Comparison of ENCODE assay signal across 27 cellular contexts in genomic region chr16:12786077-12786476, GRCh38.
"Had no signal": no experiment of that assay in that cellular context is flagged by ENCODE, and none has a peak within 500 bp of the region (broad histone marks: within the 10 kb centered on the region; RNA-seq: fewer than 3 reads in every experiment).

No MANE protein-coding gene starts in this region.

- H3K27me3 Mint-ChIP-seq: naive B cell; stimulated activated naive CD8-positive, alpha-beta T cell treated with anti-CD3 and anti-CD28 coated beads, Interleukin-15, Interleukin-2, amounts not matched to agents 100 ng/mL and 50 ng/mL, for 24 hours had no signal

- H3K9me3 ChIP-seq: ovary, prostate gland, uterus had no signal

- H3K27me3 ChIP-seq: left lung, neural progenitor cell, ovary, suprapubic skin, tibial artery, uterus had no signal

- H3K9ac ChIP-seq: neural progenitor cell had no signal

- H2AFZ ChIP-seq: neural progenitor cell had no signal

- H3K4me3 Mint-ChIP-seq: mesothelial cell of epicardium; naive B cell; natural killer cell; nephron progenitor cell; neural progenitor cell; stimulated activated effector memory CD8-positive, alpha-beta T cell treated with anti-CD3 and anti-CD28 coated beads, Interleukin-12 subunit alpha, Interleukin-12 subunit beta, amount 100 ng/mL, for 72 hours; stimulated activated naive CD8-positive, alpha-beta T cell treated with anti-CD3 and anti-CD28 coated beads, Interleukin-15, Interleukin-2, amounts not matched to agents 100 ng/mL and 50 ng/mL, for 24 hours had no signal

- H3K27ac ChIP-seq: left lung, lower lobe of right lung, neural progenitor cell, ovary, prostate gland, skin epidermis, suprapubic skin, thoracic aorta, tibial artery, uterus had no signal

- H3K27ac Mint-ChIP-seq: mesothelial cell of epicardium; naive B cell; natural killer cell; nephron progenitor cell; neural progenitor cell; stimulated activated effector memory CD8-positive, alpha-beta T cell treated with anti-CD3 and anti-CD28 coated beads, Interleukin-12 subunit alpha, Interleukin-12 subunit beta, amount 100 ng/mL, for 72 hours; stimulated activated naive CD8-positive, alpha-beta T cell treated with anti-CD3 and anti-CD28 coated beads, Interleukin-15, Interleukin-2, amounts not matched to agents 100 ng/mL and 50 ng/mL, for 24 hours had no signal

- H3K9me3 Mint-ChIP-seq: mesothelial cell of epicardium; natural killer cell; neural progenitor cell; stimulated activated effector memory CD8-positive, alpha-beta T cell treated with anti-CD3 and anti-CD28 coated beads, Interleukin-12 subunit alpha, Interleukin-12 subunit beta, amount 100 ng/mL, for 72 hours had no signal

- H3K4me1 Mint-ChIP-seq: mesothelial cell of epicardium, natural killer cell, neural progenitor cell had no signal

- H3K36me3 Mint-ChIP-seq: mesothelial cell of epicardium, natural killer cell had no signal

- H3K4me3 ChIP-seq: left lung, lower lobe of right lung, neural progenitor cell, ovary, prostate gland, skin epidermis, suprapubic skin, thoracic aorta, tibial artery, uterus had no signal

- H3K4me1 ChIP-seq: left lung, lower lobe of right lung, neural progenitor cell, prostate gland, suprapubic skin, tibial artery, uterus had no signal

- ATAC-seq: left cardiac atrium; left lung; lower lobe of right lung; natural killer cell; right cardiac atrium; sciatic nerve; stimulated activated effector memory CD8-positive, alpha-beta T cell treated with anti-CD3 and anti-CD28 coated beads, Interleukin-12 subunit alpha, Interleukin-12 subunit beta, amount 100 ng/mL, for 72 hours had no signal

- DNase-seq: hippocampal formation; kidney glomerular epithelial cell; left cardiac atrium; left lung; lower lobe of right lung; mammary epithelial cell; mesenchymal stem cell; naive B cell; natural killer cell; nephron progenitor cell; ovary; retina; right cardiac atrium; stimulated activated CD4-positive, alpha-beta T cell treated with anti-CD3 and anti-CD28 coated beads, Interleukin-4, amount 100 ng/mL, for 24 hours; stimulated activated naive CD4-positive, alpha-beta T cell; tibial artery; trophoblast cell; uterus had no signal

- H3K4me2 ChIP-seq: neural progenitor cell had no signal

- H3K36me3 ChIP-seq: neural progenitor cell, ovary, prostate gland, suprapubic skin, thoracic aorta, uterus had no signal
